27 cellular contexts compared by ENCODE assay signal in genomic region chr12:126355346-126355745, GRCh38.
"Had no signal": no experiment of that assay in that cellular context is flagged by ENCODE, and none has a peak within 500 bp of the region (broad histone marks: within the 10 kb centered on the region; RNA-seq: fewer than 3 reads in every experiment).

No MANE protein-coding gene starts in this region.

- FAIRE-seq: astrocyte, endothelial cell of umbilical vein, pancreas had no signal

- DNase-seq: activated CD4-positive, alpha-beta T cell treated with anti-CD3 and anti-CD28 coated beads for 1 hour; activated CD4-positive, alpha-beta T cell treated with anti-CD3 and anti-CD28 coated beads, Interleukin-2, amount 50 U/mL, for 1 hour; activated CD8-positive, alpha-beta T cell treated with anti-CD3 and anti-CD28 coated beads, Interleukin-2, amount 10 ng/mL, durations not matched to agents 7 days and 5 days; activated naive CD8-positive, alpha-beta T cell treated with anti-CD3 and anti-CD28 coated beads for 36 hours; activated T-cell treated with anti-CD3 and anti-CD28 coated beads, Interleukin-2, amount 50 U/mL, for 1 hour; colonic mucosa; dorsolateral prefrontal cortex; effector memory CD8-positive, alpha-beta T cell; heart right ventricle; islet precursor cell; left colon; pancreas; psoas muscle; spleen; stimulated activated CD4-positive, alpha-beta T cell treated with anti-CD3 and anti-CD28 coated beads, Interleukin-4, amount 100 ng/mL, for 1 hour; stimulated activated naive CD4-positive, alpha-beta T cell treated with Interleukin-2 at 50 U/mL for 16 hours; thyroid gland had no signal

- H3K27ac ChIP-seq: breast epithelium, colonic mucosa, dorsolateral prefrontal cortex, heart right ventricle, neutrophil, pancreas, psoas muscle, right atrium auricular region, spleen, thyroid gland had no signal

- H3K4me1 ChIP-seq: breast epithelium, colonic mucosa, heart right ventricle, pancreas, psoas muscle, right atrium auricular region, spleen, thyroid gland had no signal

- H3K36me3 ChIP-seq: breast epithelium, colonic mucosa, heart right ventricle, neutrophil, pancreas, right atrium auricular region, spleen, thyroid gland had no signal

- H3K9me3 ChIP-seq: colonic mucosa, neutrophil, pancreas, psoas muscle, right atrium auricular region, thyroid gland had no signal

- H3K27me3 Mint-ChIP-seq: activated naive CD8-positive, alpha-beta T cell treated with anti-CD3 and anti-CD28 coated beads for 36 hours; activated T-helper 17 cell treated with anti-CD3 and anti-CD28 coated beads, Interleukin-2, amount 50 U/mL, for 72 hours; central memory CD8-positive, alpha-beta T cell; effector memory CD8-positive, alpha-beta T cell had no signal

- H3K4me3 ChIP-seq: breast epithelium, colonic mucosa, dorsolateral prefrontal cortex, heart right ventricle, pancreas, psoas muscle, right atrium auricular region, spleen, thyroid gland had no signal

- ATAC-seq: activated CD8-positive, alpha-beta T cell treated with anti-CD3 and anti-CD28 coated beads, Interleukin-2, amount 10 ng/mL, durations not matched to agents 7 days and 5 days; activated T-helper 17 cell treated with anti-CD3 and anti-CD28 coated beads, Interleukin-2, amount 50 U/mL, for 72 hours; effector memory CD8-positive, alpha-beta T cell; esophagus mucosa; heart right ventricle; left colon; pancreas; psoas muscle had no signal

- H3K4me3 Mint-ChIP-seq: activated CD8-positive, alpha-beta T cell treated with anti-CD3 and anti-CD28 coated beads, Interleukin-2, amount 10 ng/mL, durations not matched to agents 7 days and 5 days; activated naive CD8-positive, alpha-beta T cell treated with anti-CD3 and anti-CD28 coated beads for 36 hours; activated T-helper 17 cell treated with anti-CD3 and anti-CD28 coated beads, Interleukin-2, amount 50 U/mL, for 72 hours; central memory CD8-positive, alpha-beta T cell; effector memory CD8-positive, alpha-beta T cell; memory B cell; nephron had no signal

- H3K36me3 Mint-ChIP-seq: activated naive CD8-positive, alpha-beta T cell treated with anti-CD3 and anti-CD28 coated beads for 36 hours had no signal

- H3K4me1 Mint-ChIP-seq: activated naive CD8-positive, alpha-beta T cell treated with anti-CD3 and anti-CD28 coated beads for 36 hours; activated T-helper 17 cell treated with anti-CD3 and anti-CD28 coated beads, Interleukin-2, amount 50 U/mL, for 72 hours; central memory CD8-positive, alpha-beta T cell; memory B cell; nephron had no signal

- H3K27me3 ChIP-seq: breast epithelium, colonic mucosa, dorsolateral prefrontal cortex, heart right ventricle, neutrophil, pancreas, right atrium auricular region, spleen, thyroid gland had no signal
